Comparison of ENCODE assay signal across 25 cellular contexts in the genomic region with DNA sequence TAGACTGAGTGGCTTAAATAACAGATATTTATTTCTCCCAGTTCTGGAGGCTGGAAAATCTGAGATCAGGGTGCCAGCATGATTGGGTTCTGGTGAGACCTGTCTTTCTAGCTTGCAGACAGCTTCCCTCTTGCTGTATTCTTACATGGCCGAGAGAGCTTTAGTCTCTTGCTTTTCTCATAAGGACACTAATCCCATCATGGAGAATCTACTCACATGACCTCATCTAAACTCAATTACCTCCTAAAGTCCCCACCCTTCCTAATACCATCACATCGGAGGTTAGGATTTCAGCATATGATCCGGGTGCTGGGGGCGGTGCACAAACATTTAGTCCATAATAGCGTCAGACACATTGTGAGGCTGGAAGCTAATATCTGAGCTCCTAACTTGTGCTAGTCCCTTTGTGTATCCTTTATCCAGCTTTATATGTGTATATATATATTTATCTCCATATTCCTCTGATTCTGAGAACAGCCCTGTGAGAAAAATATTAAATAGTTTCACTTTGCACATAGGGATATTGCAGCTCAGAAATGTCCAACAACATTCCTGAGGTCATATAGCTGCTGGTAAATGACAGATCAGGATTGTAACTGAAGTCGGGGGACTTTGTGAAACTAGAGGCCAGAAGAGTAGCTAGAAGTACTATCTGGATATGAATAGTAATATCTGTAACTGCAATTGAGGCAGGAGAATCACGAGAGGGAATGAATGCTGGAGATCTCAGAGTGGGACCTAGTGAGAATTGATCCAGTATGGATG. TPM values are rescaled to one million over a fixed set of nuclear protein-coding genes. Genes with fewer than 3 reads are reported as not detected.
DNase-seq lines count a peak whose midpoint lies in the region; ATAC-seq and TF ChIP-seq lines count a peak whose summit lies in the region.
"Had no signal": no experiment of that assay in that cellular context is flagged by ENCODE, and none has a peak within 500 bp of the region (broad histone marks: within the 10 kb centered on the region; RNA-seq: fewer than 3 reads in every experiment).

No MANE protein-coding gene starts in this region.

- TF ChIP-seq POLR2A in esophagus muscularis mucosa (IDR thresholded peaks at IDR 0.05; ENCODE audit: low read depth): no peak

- no peak for TF ChIP-seq EP300 in esophagus muscularis mucosa (IDR thresholded peaks at IDR 0.05)

- H3K4me2 ChIP-seq in osteoblast (ENCODE audit: insufficient read depth, low read length): peak overlapping the region; percentile 66

- WGBS in esophagus muscularis mucosa: 81% methylated on average over 7 of the region's 7 CpGs

- no peak for ATAC-seq in GM19395 (IDR thresholded peaks at IDR 0.05; ENCODE audit: unreplicated experiment)
- ATAC-seq: right lobe of liver; stimulated activated naive CD8-positive, alpha-beta T cell treated with anti-CD3 and anti-CD28 coated beads, Interleukin-15, Interleukin-2, amounts not matched to agents 100 U/mL and 50 U/mL, for 24 hours had no signal

- H3K27me3 ChIP-seq in SJSA1 (replicated peaks) (no peaks in the 10 kb centered on the region), esophagus muscularis mucosa (no peaks in the 10 kb centered on the region), osteoblast (ENCODE audit: insufficient read depth, low read length) (no peaks in the 10 kb centered on the region)
- H3K27me3 ChIP-seq: right lobe of liver had no signal

- peak; percentile 70 for DNase-seq in EH (ENCODE audit: low read depth)
- DNase-seq in SJSA1 (ENCODE audit: low read depth in 1 of 2, low spot score in 2 of 2): peak in 1 of 2 experiments; percentile 3
- DNase-seq in esophagus muscularis mucosa (ENCODE audit: extremely low spot score): peak; percentile 70
- no peak for DNase-seq in osteoblast (ENCODE audit: insufficient read length, low spot score, missing footprints)
- DNase-seq in caudate nucleus (lab: John Stamatoyannopoulos, UW): no peak
- no peak for DNase-seq in AML-193 (lab: John Stamatoyannopoulos, UW)
- DNase-seq in cortex of kidney (lab: John Stamatoyannopoulos, UW): no peak
- DNase-seq: activated CD4-positive, alpha-beta T cell treated with anti-CD3 and anti-CD28 coated beads, Interleukin-2, amount 50 U/mL, for 1 hour; activated naive CD4-positive, alpha-beta T cell treated with anti-CD3 and anti-CD28 coated beads, Interleukin-2, amount 10 ng/mL, durations not matched to agents 7 days and 5 days; amygdala; DMS53; GF-D8; NCI-H1694 treated with DMSO at 0.1 percent for 48 hours; NCI-H69; posterior cingulate gyrus; right lobe of liver; stimulated activated CD4-positive, alpha-beta T cell treated with anti-CD3 and anti-CD28 coated beads, Interleukin-15, amount 100 ng/mL, for 24 hours; stimulated activated naive CD8-positive, alpha-beta T cell treated with anti-CD3 and anti-CD28 coated beads, Interleukin-15, Interleukin-2, amounts not matched to agents 100 U/mL and 50 U/mL, for 24 hours had no signal

- TF ChIP-seq CTCF in esophagus muscularis mucosa (IDR thresholded peaks at IDR 0.05) (no peak), osteoblast (IDR thresholded peaks at IDR 0.05; ENCODE audit: extremely low read depth, low read depth, low read length) (no peak)

- peaks cover 6% of the 10 kb centered on the region for H3K79me2 ChIP-seq in osteoblast (ENCODE audit: insufficient read depth, low read length)

- intact Hi-C loops in esophagus muscularis mucosa (cut with DNase I): no loop called here

- H4K20me1 ChIP-seq in osteoblast (ENCODE audit: insufficient read depth, low read length): no peaks in the 10 kb centered on the region

- peak overlapping the region; percentile 41 for H2AFZ ChIP-seq in osteoblast (ENCODE audit: low read length)

- H3K36me3 ChIP-seq in SJSA1 (no peaks in the 10 kb centered on the region), esophagus muscularis mucosa (no peaks in the 10 kb centered on the region), osteoblast (ENCODE audit: insufficient read depth, low read length) (no peaks in the 10 kb centered on the region)
- H3K36me3 ChIP-seq: right lobe of liver had no signal

- H3K4me3 ChIP-seq in SJSA1 (no peak overlapping the region), esophagus muscularis mucosa (no peak overlapping the region), osteoblast (ENCODE audit: insufficient read depth, low read length) (peak overlapping the region; percentile 37)
- H3K4me3 ChIP-seq: right lobe of liver, SK-N-MC had no signal

- H3K27ac ChIP-seq in SJSA1 (peak overlapping the region; percentile 42), esophagus muscularis mucosa (replicated peaks in 1 of 4) (no peak overlapping the region), osteoblast (ENCODE audit: low read depth, low read length) (peak overlapping the region; percentile 64), caudate nucleus (ENCODE audit: low read depth, low read length) (no peak overlapping the region)
- H3K27ac ChIP-seq: epithelial cell of prostate, right lobe of liver, SK-N-MC, VCaP had no signal

- H3K9me3 ChIP-seq in SJSA1 (replicated peaks): no peaks in the 10 kb centered on the region
- H3K9me3 ChIP-seq in esophagus muscularis mucosa: no peaks in the 10 kb centered on the region
- H3K9me3 ChIP-seq in osteoblast (ENCODE audit: low read depth, low read length): no peaks in the 10 kb centered on the region
- H3K9me3 ChIP-seq: right lobe of liver had no signal

- peaks cover 64% of the 10 kb centered on the region for H3K4me1 ChIP-seq in SJSA1 (replicated peaks)
- peaks cover 16 to 27% (median 24%) of the 10 kb centered on the region in 4 donors for H3K4me1 ChIP-seq in esophagus muscularis mucosa
- peaks cover 44% of the 10 kb centered on the region for H3K4me1 ChIP-seq in osteoblast (ENCODE audit: insufficient read depth, low read length)
- H3K4me1 ChIP-seq: right lobe of liver had no signal

RNA-seq across cellular contexts. Expression of a gene that starts 28.9 kb away (rescaled TPM):
- 2.5 and 4.3 TPM in 2 replicates for total RNA-seq in SJSA1 (2014; rRNA removed; shearing (Covaris generic))
- total RNA-seq in esophagus muscularis mucosa: not detected
- 0.72 and 1.5 TPM in 2 replicates for total RNA-seq in osteoblast
- total RNA-seq: activated T-helper 1 cell treated with anti-CD3 and anti-CD28 coated beads, Interleukin-12 subunit alpha, Interleukin-12 subunit beta, Interleukin-2, Interleukin-4 antibody, amounts not matched to agents 30 ng/mL and 10 ng/mL and 1 ng/mL, durations not matched to agents 14 hours and 24 hours and 36 hours; cardiac septum; right lobe of liver; T-helper 2 cell treated with Interferon-gamma antibody and Interleukin-4, amounts not matched to agents 100 ng/mL and 5 ng/mL, for 36 hours had no signal

Comparison
In these comparisons a context has a peak if more than half of its experiments do, and no peak if none do; other contexts are left out.
1. DNase-seq: peak in EH (single experiment) and esophagus muscularis mucosa (single experiment); none in osteoblast (single experiment), caudate nucleus (0 of 61), AML-193 (0 of 2) and cortex of kidney (single experiment).
2. H3K27ac ChIP-seq: peak in SJSA1 (single experiment) and osteoblast (single experiment); none in esophagus muscularis mucosa (0 of 4) and caudate nucleus (single experiment).